In genomic region chr5:125004009-125004408, GRCh38 we compare ENCODE assay signal across 19 cellular contexts.
A peak's percentile ranks its signal among the peaks of the same experiment; 100 is the strongest.
DNase-seq lines count a peak whose midpoint lies in the region; ATAC-seq, FAIRE-seq and TF ChIP-seq lines count a peak whose summit lies in the region.
"Had no signal": no experiment of that assay in that cellular context is flagged by ENCODE, and none has a peak within 500 bp of the region (broad histone marks: within the 10 kb centered on the region; RNA-seq: fewer than 3 reads in every experiment).

No MANE protein-coding gene starts in this region.

- TF ChIP-seq POLR2A in HepG2 (IDR thresholded peaks at IDR 0.05; ENCODE audit: insufficient read depth in 1 of 2, low read depth in 2 of 2, low read length in 2 of 2) (no peak), right lobe of liver (IDR thresholded peaks at IDR 0.05) (no peak), K562 (conservative IDR thresholded peaks at IDR 0.05) (no peak)

- H3K4me3 Mint-ChIP-seq in MCF 10A (ENCODE audit: unreplicated experiment), result no peak overlapping the region

- H3K79me2 ChIP-seq in HepG2 (ENCODE audit: insufficient read depth, low read length), result no peaks in the 10 kb centered on the region
- no peaks in the 10 kb centered on the region for H3K79me2 ChIP-seq in OCI-LY1 (ENCODE audit: insufficient read depth, low read length)
- no peaks in the 10 kb centered on the region for H3K79me2 ChIP-seq in K562 (ENCODE audit: control insufficient read depth, insufficient read depth, low read length)

- no peak for ATAC-seq in HepG2
- no peak for ATAC-seq in right lobe of liver
- ATAC-seq in K562, result no peak
- ATAC-seq in HG02884 (IDR thresholded peaks at IDR 0.05; ENCODE audit: unreplicated experiment), result no peak
- ATAC-seq in HG02885 (IDR thresholded peaks at IDR 0.05; ENCODE audit: poor library complexity, unreplicated experiment), result no peak
- ATAC-seq: A549, GM12878, HCT116 had no signal

- H4K20me1 ChIP-seq in HepG2 (ENCODE audit: insufficient read depth, low read length), result no peaks in the 10 kb centered on the region
- no peaks in the 10 kb centered on the region for H4K20me1 ChIP-seq in OCI-LY1 (ENCODE audit: insufficient read depth, low read length)
- H4K20me1 ChIP-seq in K562 (replicated peaks; ENCODE audit: control insufficient read depth, insufficient read depth, low read length), result no peaks in the 10 kb centered on the region

- H3K36me3 ChIP-seq in HepG2 (replicated peaks in 1 of 2; ENCODE audit: control insufficient read depth in 1 of 2, insufficient read depth in 2 of 2, low read length in 2 of 2), result no peaks in the 10 kb centered on the region
- no peaks in the 10 kb centered on the region for H3K36me3 ChIP-seq in right lobe of liver
- no peaks in the 10 kb centered on the region for H3K36me3 ChIP-seq in OCI-LY1 (ENCODE audit: insufficient read depth, low read length)
- no peaks in the 10 kb centered on the region for H3K36me3 ChIP-seq in K562 (ENCODE audit: control insufficient read depth, insufficient read depth, low read length)
- H3K36me3 ChIP-seq: SJCRH30 had no signal

- intact Hi-C loops in HepG2 (cut with micrococcal nuclease; ENCODE audit: unreplicated experiment), result no loop called here
- intact Hi-C loops in right lobe of liver (cut with DNase I), result no loop called here
- intact Hi-C loops in K562 (cut with micrococcal nuclease), result no loop called here
- intact Hi-C loops in MCF 10A (cut with micrococcal nuclease), result no loop called here

- in situ Hi-C loops in HepG2 (cut with HindIII; ENCODE audit: extremely low pct_ligation_motif_present, low pct_unique_long_range_greater_than_20kb), result no loop called here
- in situ Hi-C loops in K562 (cut with MboI), result no loop called here

- TF ChIP-seq EP300 in HepG2 (IDR thresholded peaks at IDR 0.05; ENCODE audit: low read depth in 2 of 2, low read length in 2 of 2) (no peak), HepG2 (CRISPR knock-in tag; IDR thresholded peaks at IDR 0.05; ENCODE audit: borderline replicate concordance) (no peak), K562 (IDR thresholded peaks at IDR 0.05; ENCODE audit: low read length) (no peak)

- H3K9me2 ChIP-seq in OCI-LY1 (ENCODE audit: low read depth, low read length), result no peaks in the 10 kb centered on the region

- DNase-seq in HepG2 (ENCODE audit: low spot score) (no peak), right lobe of liver (no peak), K562 (ENCODE audit: extremely low read depth in 1 of 4, low spot score in 3 of 4) (no peak), OCI-M1 (lab: John Stamatoyannopoulos, UW) (no peak), MCF 10A (ENCODE audit: unreplicated experiment) (no peak)
- DNase-seq: Caco-2, NCI-H1092, NCI-H1694, NCI-H2107, NCI-H345, SJCRH30 had no signal

- H3K36me3 Mint-ChIP-seq in MCF 10A (ENCODE audit: insufficient read depth, unreplicated experiment), result no peaks in the 10 kb centered on the region

- H3F3A ChIP-seq in OCI-LY1 (ENCODE audit: insufficient read depth, low read length), result 0 out of 2 replicates have a peak, but pooled peaks cover 11% of the 10 kb centered on the region

- CTCF ChIA-PET in HepG2 (lab: Yijun Ruan, JAX; ENCODE audit: low intra/inter-chr PET ratio, low total read pairs) (no interaction called here), K562 (lab: Yijun Ruan, JAX; ENCODE audit: low intra/inter-chr PET ratio) (no interaction called here), MCF 10A (lab: Yijun Ruan, JAX) (interaction anchor here (0.7 kb wide), 1 partner anchor 774 kb away, joined by 3 read pairs; no protein-coding TSS in a partner anchor)

- no peaks in the 10 kb centered on the region for H3K4me1 ChIP-seq in HepG2 (ENCODE audit: insufficient read depth, low read length)
- no peaks in the 10 kb centered on the region for H3K4me1 ChIP-seq in right lobe of liver
- peaks cover 100% of the 10 kb centered on the region for H3K4me1 ChIP-seq in OCI-LY1 (ENCODE audit: insufficient read depth, low read length, severe bottlenecking)
- H3K4me1 ChIP-seq in K562 (replicated peaks in 1 of 2; ENCODE audit: control insufficient read depth in 2 of 2, insufficient read depth in 2 of 2, low read length in 2 of 2), result no peaks in the 10 kb centered on the region; a peak in 1 of 5 replicates
- H3K4me1 ChIP-seq: A549, Caco-2, SJCRH30 had no signal

- H3K9ac ChIP-seq in HepG2 (ENCODE audit: insufficient read depth, low read depth, low read length), result no peak overlapping the region
- peak overlapping the region; percentile 59 for H3K9ac ChIP-seq in OCI-LY1 (ENCODE audit: low read length)
- no peak overlapping the region for H3K9ac ChIP-seq in K562 (ENCODE audit: insufficient read depth in 1 of 2, low read depth in 2 of 2, low read length in 2 of 2)

- no peak overlapping the region for H3K27ac ChIP-seq in HepG2 (ENCODE audit: extremely low read length, insufficient read depth, low read length)
- no peak overlapping the region for H3K27ac ChIP-seq in right lobe of liver
- peak overlapping the region; percentile 97 for H3K27ac ChIP-seq in OCI-LY1 (ENCODE audit: low read depth, low read length, poor library complexity, severe bottlenecking)
- H3K27ac ChIP-seq in K562 (ENCODE audit: extremely low read depth, low read depth, low read length), result no peak overlapping the region
- H3K27ac ChIP-seq: A549, RWPE1, SJCRH30 had no signal

- no peak for TF ChIP-seq CTCF in HepG2 (CRISPR knock-in tag; IDR thresholded peaks at IDR 0.05)
- no peak for TF ChIP-seq CTCF in right lobe of liver (IDR thresholded peaks at IDR 0.05)
- no peak for TF ChIP-seq CTCF in OCI-LY1 (IDR thresholded peaks at IDR 0.05; ENCODE audit: low read length)
- TF ChIP-seq CTCF in K562 (IDR thresholded peaks at IDR 0.05 in 2 of 3, conservative IDR thresholded peaks at IDR 0.05 in 1 of 3; ENCODE audit: insufficient read depth in 2 of 3, low read depth in 1 of 3, low read length in 3 of 3), result no peak
- no peak for TF ChIP-seq CTCF in MCF 10A (IDR thresholded peaks at IDR 0.05; ENCODE audit: unreplicated experiment)

- FAIRE-seq in HepG2 (lab: Jason Lieb, UNC) (no peak), K562 (lab: Jason Lieb, UNC) (no peak)
- FAIRE-seq: GM18507 had no signal

- TF ChIP-seq RAD21 in HepG2 (CRISPR knock-in tag; IDR thresholded peaks at IDR 0.05), result no peak
- TF ChIP-seq RAD21 in K562 (CRISPR knock-in tag; conservative IDR thresholded peaks at IDR 0.05 in 1 of 2, IDR thresholded peaks at IDR 0.05 in 1 of 2), result no peak

- WGBS in HepG2 (ENCODE audit: low lambda C conversion rate), result 71% methylated on average over 5 of the region's 5 CpGs
- 61% methylated on average over 5 of the region's 5 CpGs for WGBS in right lobe of liver (ENCODE audit: insufficient coverage, low coverage, low lambda C conversion rate, missing lambda C conversion rate)
- 12% methylated on average over 5 of the region's 5 CpGs for WGBS in K562 (ENCODE audit: insufficient coverage, low coverage, missing lambda C conversion rate)

- no peaks in the 10 kb centered on the region for H3K27me3 ChIP-seq in HepG2 (ENCODE audit: control insufficient read depth in 1 of 2, insufficient read depth in 2 of 2, low read length in 2 of 2)
- no peaks in the 10 kb centered on the region for H3K27me3 ChIP-seq in right lobe of liver
- no peaks in the 10 kb centered on the region for H3K27me3 ChIP-seq in OCI-LY1 (ENCODE audit: insufficient read depth, low read length)
- H3K27me3 ChIP-seq in K562 (ENCODE audit: control insufficient read depth in 2 of 2, insufficient read depth in 2 of 2, low read length in 2 of 2), result no peaks in the 10 kb centered on the region
- H3K27me3 ChIP-seq: SJCRH30 had no signal

- no peaks in the 10 kb centered on the region for H3K4me1 Mint-ChIP-seq in MCF 10A (ENCODE audit: insufficient read depth, unreplicated experiment)

- no TSS peak for BruUV-seq in HepG2 (replicated peaks; lab: Mats Ljungman, UMichigan)
- BruUV-seq in K562 (replicated peaks; lab: Mats Ljungman, UMichigan), result no TSS peak
- BruUV-seq in MCF 10A (replicated peaks; lab: Mats Ljungman, UMichigan), result no TSS peak

- no peak overlapping the region for H3K4me3 ChIP-seq in HepG2 (replicated peaks in 1 of 3; ENCODE audit: insufficient read depth in 1 of 3, low read depth in 2 of 3, low read length in 3 of 3)
- H3K4me3 ChIP-seq in right lobe of liver, result no peak overlapping the region
- H3K4me3 ChIP-seq in OCI-LY1 (ENCODE audit: low read depth, low read length, poor library complexity, severe bottlenecking), result no peak overlapping the region
- H3K4me3 ChIP-seq in K562, result no peak overlapping the region
- H3K4me3 ChIP-seq: A549, GM12878, SJCRH30 had no signal

- H3K4me2 ChIP-seq in HepG2 (ENCODE audit: low read depth, low read length) (no peak overlapping the region), OCI-LY1 (ENCODE audit: low read length) (peak overlapping the region; percentile 74), K562 (ENCODE audit: insufficient read depth, low read length) (no peak overlapping the region)
- H3K4me2 ChIP-seq: A549 had no signal

- H3K9me3 ChIP-seq in HepG2 (ENCODE audit: low read length) (no peaks in the 10 kb centered on the region), right lobe of liver (no peaks in the 10 kb centered on the region), OCI-LY1 (ENCODE audit: low read length) (no peaks in the 10 kb centered on the region), K562 (replicated peaks; ENCODE audit: control insufficient read depth, insufficient read depth, low read depth, low read length) (no peaks in the 10 kb centered on the region)
- H3K9me3 ChIP-seq: Caco-2, SJCRH30 had no signal

- H3K9me1 ChIP-seq in K562 (ENCODE audit: control insufficient read depth, insufficient read depth, low read length), result no peaks in the 10 kb centered on the region

- H2AFZ ChIP-seq in HepG2 (ENCODE audit: low read length), result no peak overlapping the region
- 0 out of 2 replicates have a peak overlapping the region, but pooled peaks have one; percentile 4 for H2AFZ ChIP-seq in OCI-LY1 (ENCODE audit: low read length)
- no peak overlapping the region for H2AFZ ChIP-seq in K562 (ENCODE audit: low read depth, low read length)

- peaks cover 6% of the 10 kb centered on the region for H3K9me3 Mint-ChIP-seq in MCF 10A (ENCODE audit: unreplicated experiment)

- no peak overlapping the region for H3K27ac Mint-ChIP-seq in MCF 10A (ENCODE audit: low read depth, unreplicated experiment)

- POLR2A ChIA-PET in HepG2 (lab: Yijun Ruan, JAX), result no interaction called here
- POLR2A ChIA-PET in K562 (lab: Yijun Ruan, JAX), result no interaction called here
- POLR2A ChIA-PET in MCF 10A (lab: Yijun Ruan, JAX), result interaction anchor here (0.6 to 1.2 kb wide), 3 partner anchors 10 to 353 kb away, joined by 3 to 5 read pairs (median 4); no protein-coding TSS in a partner anchor

- H3K27me3 Mint-ChIP-seq in MCF 10A (ENCODE audit: insufficient read depth, unreplicated experiment), result no peaks in the 10 kb centered on the region

TF ChIP-seq in HepG2, 621 proteins besides CTCF, POLR2A, EP300 and RAD21:
- no peak for TF ChIP-seq RXRB (CRISPR knock-in tag; IDR thresholded peaks at IDR 0.05; ENCODE audit: borderline replicate concordance)
- TF ChIP-seq CEBPB (IDR thresholded peaks at IDR 0.05; ENCODE audit: borderline replicate concordance, low read depth, low read length), result peak; percentile 25; the same call in 1 of the 2 replicates

TF ChIP-seq in K562, 482 proteins besides CTCF, POLR2A, EP300 and RAD21 (continues in another document):
- TF ChIP-seq NFIX (CRISPR knock-in tag; IDR thresholded peaks at IDR 0.05; ENCODE audit: low read depth), result no peak
- peak; percentile 44; the same call in 1 of the 2 replicates for TF ChIP-seq CEBPB (tag; IDR thresholded peaks at IDR 0.05)
- TF ChIP-seq CEBPG (CRISPR knock-in tag; IDR thresholded peaks at IDR 0.05), result no peak
- 0 out of 4 replicates have a peak, but pooled peaks of 1 of the 2 experiments have one; percentile 44 for TF ChIP-seq CEBPG (tag; conservative IDR thresholded peaks at IDR 0.05 in 1 of 2, IDR thresholded peaks at IDR 0.05 in 1 of 2)

Comparison
In these comparisons a context has a peak if more than half of its experiments do, and no peak if none do; other contexts are left out.
1. Of the 241 proteins assayed by ChIP-seq in both HepG2 and K562: peak only in HepG2: none; only in K562: none; in both: CEBPB; in neither: 239; mixed calls (peak in some experiments, not most) for 1.